ENCODE assay signal across 8 cellular contexts in genomic region chr17:38749222-38750043, GRCh38. TPM values are rescaled to one million over a fixed set of nuclear protein-coding genes. Genes with fewer than 3 reads are reported as not detected.
DNase-seq lines count a peak whose midpoint lies in the region; ATAC-seq and TF ChIP-seq lines count a peak whose summit lies in the region.

No MANE protein-coding gene starts in this region.

- no peaks in the 10 kb centered on the region for H3K9me3 ChIP-seq in Caco-2
- no peaks in the 10 kb centered on the region for H3K9me3 ChIP-seq in duodenal mucosa (ENCODE audit: control insufficient read depth in 1 of 2, low read length in 2 of 2)
- no peaks in the 10 kb centered on the region for H3K9me3 ChIP-seq in lung (ENCODE audit: control insufficient read depth in 2 of 2, insufficient read depth in 1 of 2, low read length in 1 of 2)
- H3K9me3 ChIP-seq in tibial nerve: no peaks in the 10 kb centered on the region

- peak overlapping the region; percentile 31 for H3K27ac Mint-ChIP-seq in Caco-2 (ENCODE audit: unreplicated experiment)

- POLR2A ChIA-PET in Caco-2 (lab: Charles Lee): interaction anchor here (0.5 to 0.8 kb wide), 3 partner anchors 44 to 105 kb away, joined by 3 to 6 read pairs (median 4); no protein-coding TSS in a partner anchor

- H3K4me3 Mint-ChIP-seq in Caco-2 (ENCODE audit: unreplicated experiment): peak overlapping the region; percentile 79

- WGBS in lung, 2 donors: 0 to 1% methylated on average over 77 to 79 of the region's 79 CpGs
- 0 to 1% methylated on average over 55 to 66 of the region's 79 CpGs for WGBS in tibial nerve, 2 donors

- intact Hi-C loops in Caco-2 (cut with micrococcal nuclease; ENCODE audit: unreplicated experiment): loop anchor here (2.0 to 5.0 kb wide), 2 partner anchors 19 to 403 kb away; partner anchors contain the start of genes CISD3 and PLXDC1

- TF ChIP-seq CTCF in Caco-2 (IDR thresholded peaks at IDR 0.05; ENCODE audit: insufficient read depth in 1 of 2, low read depth in 1 of 2, low read length in 1 of 2, severe bottlenecking in 1 of 2, unreplicated experiment in 1 of 2) (peak in 1 of 2 experiments; percentile 11), lung (IDR thresholded peaks at IDR 0.05; ENCODE audit: control extremely low read depth, extremely low read depth) (no peak), tibial nerve (IDR thresholded peaks at IDR 0.05) (peak in 1 of 5 experiments; percentile 9)

- H3K4me1 Mint-ChIP-seq in Caco-2 (ENCODE audit: low read depth, unreplicated experiment): peaks cover 33% of the 10 kb centered on the region

- H3K27ac ChIP-seq in duodenal mucosa (ENCODE audit: low read depth, low read length): peak overlapping the region; percentile 71
- H3K27ac ChIP-seq in lung (ENCODE audit: low read depth in 1 of 2, low read length in 1 of 2): peak overlapping the region; percentile 92 to 94
- H3K27ac ChIP-seq in tibial nerve: peak overlapping the region; percentile 57 to 91 (median 87)

- DNase-seq in Caco-2 (peak; percentile 85 to 93), HT1080 (ENCODE audit: low read depth) (peak; percentile 92), SHP77 treated with DMSO at 0.1 percent for 48 hours (lab: John Stamatoyannopoulos, UW) (peak; percentile 64), lung (ENCODE audit: low spot score) (peak; percentile 87), tibial nerve (ENCODE audit: low spot score in 2 of 2) (peak; percentile 77 to 79)

- peak; percentile 8 for ATAC-seq in lung (ENCODE audit: insufficient read depth, low FRiP score)
- ATAC-seq in GM19452 (IDR thresholded peaks at IDR 0.05; ENCODE audit: unreplicated experiment): no peak
- ATAC-seq in HG03442 (IDR thresholded peaks at IDR 0.05; ENCODE audit: unreplicated experiment): no peak

- H3K9ac ChIP-seq in duodenal mucosa (ENCODE audit: low read depth in 1 of 2, low read length in 2 of 2): peak overlapping the region; percentile 36 to 60

- peak in 1 of 2 donors; percentile 47 for TF ChIP-seq POLR2A in tibial nerve (IDR thresholded peaks at IDR 0.05)

- BruUV-seq in Caco-2 (replicated peaks; lab: Mats Ljungman, UMichigan): TSS peak; percentile 53

- no peaks in the 10 kb centered on the region for H3K9me3 Mint-ChIP-seq in Caco-2 (ENCODE audit: unreplicated experiment)

- H3K36me3 ChIP-seq in Caco-2 (ENCODE audit: control insufficient read depth, insufficient read depth, low read length): no peaks in the 10 kb centered on the region; the same call in 1 of the 2 replicates
- H3K36me3 ChIP-seq in duodenal mucosa (ENCODE audit: control insufficient read depth in 1 of 2, insufficient read depth in 2 of 2, low read length in 2 of 2): peaks cover 0 to 2% of the 10 kb centered on the region in 2 donors
- H3K36me3 ChIP-seq in lung (ENCODE audit: control insufficient read depth in 2 of 2, insufficient read depth in 2 of 2, low read length in 2 of 2): peaks cover 0 to under 1% of the 10 kb centered on the region in 2 donors
- peaks cover 0 to 11% (median 0%) of the 10 kb centered on the region in 3 donors for H3K36me3 ChIP-seq in tibial nerve

- peaks cover 2% of the 10 kb centered on the region for H3K27me3 Mint-ChIP-seq in Caco-2 (ENCODE audit: insufficient read depth, unreplicated experiment)

- CTCF ChIA-PET in Caco-2 (lab: Charles Lee): interaction anchor here (0.5 to 1.1 kb wide), 4 partner anchors 14 to 43 kb away, joined by 3 read pairs; no protein-coding TSS in a partner anchor

- no peaks in the 10 kb centered on the region for H3K27me3 ChIP-seq in Caco-2 (replicated peaks; ENCODE audit: control insufficient read depth, insufficient read depth, low read length)
- H3K27me3 ChIP-seq in duodenal mucosa (ENCODE audit: control insufficient read depth in 1 of 2, insufficient read depth in 2 of 2, low read length in 2 of 2): peaks cover 3 to 7% of the 10 kb centered on the region in 2 donors
- no peaks in the 10 kb centered on the region for H3K27me3 ChIP-seq in lung (ENCODE audit: control insufficient read depth, insufficient read depth)
- H3K27me3 ChIP-seq in tibial nerve: peaks cover 0 to 3% of the 10 kb centered on the region in 2 donors

- TF ChIP-seq EP300 in tibial nerve (IDR thresholded peaks at IDR 0.05): peak in 1 of 2 donors; percentile 81

- H3K36me3 Mint-ChIP-seq in Caco-2 (ENCODE audit: insufficient read depth, unreplicated experiment): peaks cover 52% of the 10 kb centered on the region

- H3K4me3 ChIP-seq in Caco-2 (ENCODE audit: low read depth, low read length) (peak overlapping the region; percentile 90), duodenal mucosa (ENCODE audit: low read depth in 1 of 2, low read length in 2 of 2) (peak overlapping the region; percentile 74 to 75), lung (peak overlapping the region; percentile 53), tibial nerve (peak overlapping the region; percentile 50 to 95 (median 80))

- H3K4me1 ChIP-seq in Caco-2: peaks cover 31% of the 10 kb centered on the region
- H3K4me1 ChIP-seq in duodenal mucosa (ENCODE audit: control insufficient read depth in 1 of 2, insufficient read depth in 2 of 2, low read length in 2 of 2): peaks cover 46 to 66% of the 10 kb centered on the region in 2 donors
- H3K4me1 ChIP-seq in lung (ENCODE audit: control insufficient read depth in 2 of 2, insufficient read depth in 2 of 2, low read length in 2 of 2): peaks cover 6 to 13% of the 10 kb centered on the region in 2 donors
- H3K4me1 ChIP-seq in tibial nerve: peaks cover 0 to 70% (median 56%) of the 10 kb centered on the region in 4 donors

RNA-seq across cellular contexts. Expression of gene PCGF2, which starts 1.3 kb away (rescaled TPM):
- total RNA-seq in Caco-2 (2022): 91.3 and 95.1 TPM in 2 replicates
- 10.1 and 14.3 TPM in 2 replicates for total RNA-seq in HT1080 (2014; rRNA removed; shearing (Covaris generic))
- 30.9 and 36.3 TPM in 2 replicates for polyA plus RNA-seq in HT1080 (2015; cell fraction: cytosol; rRNA removed)
- 23.0 and 24.4 TPM in 2 replicates for polyA plus RNA-seq in HT1080 (2015; cell fraction: nucleus; rRNA removed)
- total RNA-seq in lung: 10 to 100 TPM; 29.2 to 43.3 TPM
- polyA plus RNA-seq in lung: 10 to 100 TPM; 17.1 to 61.4 TPM
- total RNA-seq in tibial nerve: 10 to 100 TPM in 3 of 4 donors, 1 to 10 TPM in 1; 7.7 to 50.0 (median 17.6) TPM

RNA-seq across cellular contexts. Expression of gene PSMB3, which starts 3.1 kb away (rescaled TPM):
- total RNA-seq in Caco-2 (2022) (427 and 465 TPM in 2 replicates), lung (100 to 1,000 TPM in 1 of 2 donors, 10 to 100 TPM in 1; 81.3 to 175 TPM), tibial nerve (100 to 1,000 TPM in 3 of 4 donors, 10 to 100 TPM in 1; 88.8 to 146 (median 141) TPM)
- 388 and 548 TPM in 2 replicates for total RNA-seq in HT1080 (2014; rRNA removed; shearing (Covaris generic))
- 271 and 305 TPM in 2 replicates for polyA plus RNA-seq in HT1080 (2015; cell fraction: cytosol; rRNA removed)
- 230 and 238 TPM in 2 replicates for polyA plus RNA-seq in HT1080 (2015; cell fraction: nucleus; rRNA removed)
- 100 to 1,000 TPM; 293 to 374 TPM for polyA plus RNA-seq in lung

RNA-seq across cellular contexts. Expression of gene CISD3, which starts 19.3 kb away (rescaled TPM):
- total RNA-seq in Caco-2 (2022) (16.6 and 18.3 TPM in 2 replicates), lung (10 to 100 TPM in 1 of 2 donors, 1 to 10 TPM in 1; 2.4 to 49.7 TPM), tibial nerve (10 to 100 TPM; 10.2 to 19.2 (median 16.5) TPM)
- total RNA-seq in HT1080 (2014; rRNA removed; shearing (Covaris generic)): 14.3 and 15.2 TPM in 2 replicates
- 10.3 and 20.0 TPM in 2 replicates for polyA plus RNA-seq in HT1080 (2015; cell fraction: cytosol; rRNA removed)
- 4.5 and 5.9 TPM in 2 replicates for polyA plus RNA-seq in HT1080 (2015; cell fraction: nucleus; rRNA removed)
- polyA plus RNA-seq in lung: 10 to 100 TPM; 34.4 to 41.5 TPM

RNA-seq across cellular contexts. Expression of gene MLLT6, which starts 44.4 kb away (rescaled TPM):
- total RNA-seq in Caco-2 (2022): 69.7 and 72.5 TPM in 2 replicates
- total RNA-seq in HT1080 (2014; rRNA removed; shearing (Covaris generic)): 31.7 and 38.5 TPM in 2 replicates
- 21.9 and 23.3 TPM in 2 replicates for polyA plus RNA-seq in HT1080 (2015; cell fraction: cytosol; rRNA removed)
- polyA plus RNA-seq in HT1080 (2015; cell fraction: nucleus; rRNA removed): 78.2 and 86.9 TPM in 2 replicates
- 100 to 1,000 TPM in 1 of 2 donors, 10 to 100 TPM in 1; 70.1 to 108 TPM for total RNA-seq in lung
- polyA plus RNA-seq in lung: 10 to 100 TPM; 64.0 to 70.6 TPM
- total RNA-seq in tibial nerve: 100 to 1,000 TPM in 2 of 4 donors, 10 to 100 TPM in 2; 83.9 to 185 (median 116) TPM

RNA-seq across cellular contexts. Expression of gene PIP4K2B, which starts 49.9 kb away (rescaled TPM):
- total RNA-seq in Caco-2 (2022): 39.6 and 42.3 TPM in 2 replicates
- 33.8 and 42.2 TPM in 2 replicates for total RNA-seq in HT1080 (2014; rRNA removed; shearing (Covaris generic))
- 34.5 and 36.8 TPM in 2 replicates for polyA plus RNA-seq in HT1080 (2015; cell fraction: cytosol; rRNA removed)
- 45.3 and 45.4 TPM in 2 replicates for polyA plus RNA-seq in HT1080 (2015; cell fraction: nucleus; rRNA removed)
- 10 to 100 TPM; 42.1 to 42.3 TPM for total RNA-seq in lung
- 10 to 100 TPM; 16.1 to 16.3 TPM for polyA plus RNA-seq in lung
- 10 to 100 TPM; 47.9 to 79.0 (median 74.8) TPM for total RNA-seq in tibial nerve
